In genomic region chr16:78317871-78318270, GRCh38 we compare ENCODE assay signal across 25 cellular contexts.
DNase-seq lines count a peak whose midpoint lies in the region; ATAC-seq, FAIRE-seq and TF ChIP-seq lines count a peak whose summit lies in the region.
"Had no signal": no experiment of that assay in that cellular context is flagged by ENCODE, and none has a peak within 500 bp of the region (broad histone marks: within the 10 kb centered on the region; RNA-seq: fewer than 3 reads in every experiment).

No MANE protein-coding gene starts in this region.

- H3K9me3 ChIP-seq in kidney (ENCODE audit: control insufficient read depth in 1 of 2, low read length in 2 of 2) = no peaks in the 10 kb centered on the region
- H3K9me3 ChIP-seq: breast epithelium, Peyer's patch, tibial nerve had no signal

- FAIRE-seq in kidney (lab: Jason Lieb, UNC) = no peak
- FAIRE-seq in D721Med (lab: Jason Lieb, UNC) = no peak
- FAIRE-seq: GM12892, HepG2 had no signal

- H3K27ac ChIP-seq in kidney (ENCODE audit: low read depth in 2 of 2, low read length in 2 of 2) = no peak overlapping the region
- H3K27ac ChIP-seq: tibial nerve had no signal

- in situ Hi-C loops in ACHN (cut with HindIII; ENCODE audit: low pct_ligation_motif_present, low pct_unique_long_range_greater_than_20kb, low sequenced_read_pairs) = no loop called here

- peak; percentile 43; the same call in 1 of the 3 replicates for ATAC-seq in SK-N-SH treated with all-trans-retinoic acid at 6 μM for 48 hours
- ATAC-seq: activated T-helper 17 cell treated with anti-CD3 and anti-CD28 coated beads, Interleukin-2, amount 50 U/mL, for 72 hours; HepG2; left lobe of liver; stimulated activated naive CD8-positive, alpha-beta T cell treated with anti-CD3 and anti-CD28 coated beads, Interleukin-15, Interleukin-2, amounts not matched to agents 100 U/mL and 50 U/mL, for 24 hours had no signal

- CTCF ChIA-PET in activated CD4-positive, alpha-beta memory T cell treated with anti-CD3 and anti-CD28 coated beads, Interleukin-2, amount 10 ng/mL, durations not matched to agents 7 days and 5 days (lab: Charles Lee) = no interaction called here

- H3K4me1 ChIP-seq in kidney (ENCODE audit: control insufficient read depth in 1 of 2, insufficient read depth in 1 of 2, low read depth in 1 of 2, low read length in 2 of 2) = no peaks in the 10 kb centered on the region
- H3K4me1 ChIP-seq: breast epithelium, Peyer's patch, tibial nerve had no signal

- intact Hi-C loops in kidney (cut with DNase I) = no loop called here

- H3K36me3 Mint-ChIP-seq in activated CD4-positive, alpha-beta memory T cell treated with anti-CD3 and anti-CD28 coated beads, Interleukin-2, amount 10 ng/mL, durations not matched to agents 7 days and 5 days (ENCODE audit: low read depth) = no peaks in the 10 kb centered on the region
- H3K36me3 Mint-ChIP-seq: activated naive CD8-positive, alpha-beta T cell treated with anti-CD3 and anti-CD28 coated beads, Interleukin-2, amount 10 ng/mL, durations not matched to agents 7 days and 5 days had no signal

- TF ChIP-seq CTCF in kidney (IDR thresholded peaks at IDR 0.05; ENCODE audit: borderline replicate concordance, extremely low read depth, insufficient read depth) (no peak), D721Med (IDR thresholded peaks at IDR 0.05; ENCODE audit: insufficient read depth, missing control alignments) (no peak)

- no peak overlapping the region for H3K9ac ChIP-seq in kidney (ENCODE audit: low read length in 2 of 2)

- no peaks in the 10 kb centered on the region for H3K36me3 ChIP-seq in kidney (ENCODE audit: control insufficient read depth in 1 of 2, insufficient read depth in 2 of 2, low read length in 2 of 2)
- H3K36me3 ChIP-seq: breast epithelium, Peyer's patch, tibial nerve had no signal

- no peaks in the 10 kb centered on the region for H3K9me3 Mint-ChIP-seq in activated CD4-positive, alpha-beta memory T cell treated with anti-CD3 and anti-CD28 coated beads, Interleukin-2, amount 10 ng/mL, durations not matched to agents 7 days and 5 days
- H3K9me3 Mint-ChIP-seq: activated CD4-positive, alpha-beta T cell treated with anti-CD3 and anti-CD28 coated beads, Interleukin-2, amount 10 ng/mL, durations not matched to agents 24 days and 14 days; activated naive CD8-positive, alpha-beta T cell treated with anti-CD3 and anti-CD28 coated beads, Interleukin-2, amount 10 ng/mL, durations not matched to agents 7 days and 5 days; activated T-helper 17 cell treated with anti-CD3 and anti-CD28 coated beads, Interleukin-2, amount 50 U/mL, for 72 hours had no signal

- H3K4me1 Mint-ChIP-seq in activated CD4-positive, alpha-beta memory T cell treated with anti-CD3 and anti-CD28 coated beads, Interleukin-2, amount 10 ng/mL, durations not matched to agents 7 days and 5 days = no peaks in the 10 kb centered on the region
- H3K4me1 Mint-ChIP-seq: activated CD4-positive, alpha-beta T cell treated with anti-CD3 and anti-CD28 coated beads, Interleukin-2, amount 10 ng/mL, durations not matched to agents 24 days and 14 days; activated naive CD8-positive, alpha-beta T cell treated with anti-CD3 and anti-CD28 coated beads, Interleukin-2, amount 10 ng/mL, durations not matched to agents 7 days and 5 days; activated T-helper 17 cell treated with anti-CD3 and anti-CD28 coated beads, Interleukin-2, amount 50 U/mL, for 72 hours had no signal

- peak; percentile 3 for DNase-seq in M059J (ENCODE audit: low read depth)
- DNase-seq in kidney = no peak
- DNase-seq in renal cortical epithelial cell (ENCODE audit: low read depth) = peak; percentile 59
- no peak for DNase-seq in ACHN
- no peak for DNase-seq in D721Med (ENCODE audit: insufficient read length, low spot score)
- no peak for DNase-seq in activated CD4-positive, alpha-beta memory T cell treated with anti-CD3 and anti-CD28 coated beads, Interleukin-2, amount 10 ng/mL, durations not matched to agents 7 days and 5 days
- DNase-seq: activated CD4-positive, alpha-beta T cell treated with anti-CD3 and anti-CD28 coated beads, Interleukin-2, amount 10 ng/mL, durations not matched to agents 24 days and 14 days; activated naive CD8-positive, alpha-beta T cell treated with anti-CD3 and anti-CD28 coated beads, Interleukin-2, amount 10 ng/mL, durations not matched to agents 7 days and 5 days; AML-193; CD8-positive, alpha-beta memory T cell; cortex of kidney; DND-41; NCI-H1436 treated with DMSO at 0.1 percent for 48 hours; NCI-H524; Peyer's patch; retina; stimulated activated CD4-positive, alpha-beta T cell treated with anti-CD3 and anti-CD28 coated beads, Interleukin-4, amount 100 ng/mL, for 24 hours; stimulated activated naive CD8-positive, alpha-beta T cell treated with anti-CD3 and anti-CD28 coated beads, Interleukin-15, Interleukin-2, amounts not matched to agents 100 U/mL and 50 U/mL, for 24 hours had no signal

- POLR2A ChIA-PET in activated CD4-positive, alpha-beta memory T cell treated with anti-CD3 and anti-CD28 coated beads, Interleukin-2, amount 10 ng/mL, durations not matched to agents 7 days and 5 days (lab: Charles Lee) = no interaction called here

- peak overlapping the region; percentile 6 to 19 for H3K4me3 ChIP-seq in kidney (ENCODE audit: low read length in 2 of 2)
- H3K4me3 ChIP-seq: Peyer's patch, tibial nerve had no signal

- no peak overlapping the region for H3K27ac Mint-ChIP-seq in activated CD4-positive, alpha-beta memory T cell treated with anti-CD3 and anti-CD28 coated beads, Interleukin-2, amount 10 ng/mL, durations not matched to agents 7 days and 5 days
- H3K27ac Mint-ChIP-seq: activated CD4-positive, alpha-beta T cell treated with anti-CD3 and anti-CD28 coated beads, Interleukin-2, amount 10 ng/mL, durations not matched to agents 24 days and 14 days; activated naive CD8-positive, alpha-beta T cell treated with anti-CD3 and anti-CD28 coated beads, Interleukin-2, amount 10 ng/mL, durations not matched to agents 7 days and 5 days; activated T-helper 17 cell treated with anti-CD3 and anti-CD28 coated beads, Interleukin-2, amount 50 U/mL, for 72 hours had no signal

- no peak overlapping the region for H3K4me3 Mint-ChIP-seq in activated CD4-positive, alpha-beta memory T cell treated with anti-CD3 and anti-CD28 coated beads, Interleukin-2, amount 10 ng/mL, durations not matched to agents 7 days and 5 days
- H3K4me3 Mint-ChIP-seq: activated CD4-positive, alpha-beta T cell treated with anti-CD3 and anti-CD28 coated beads, Interleukin-2, amount 10 ng/mL, durations not matched to agents 24 days and 14 days; activated naive CD8-positive, alpha-beta T cell treated with anti-CD3 and anti-CD28 coated beads, Interleukin-2, amount 10 ng/mL, durations not matched to agents 7 days and 5 days; activated T-helper 17 cell treated with anti-CD3 and anti-CD28 coated beads, Interleukin-2, amount 50 U/mL, for 72 hours; CD8-positive, alpha-beta memory T cell had no signal

- H3K27me3 Mint-ChIP-seq in activated CD4-positive, alpha-beta memory T cell treated with anti-CD3 and anti-CD28 coated beads, Interleukin-2, amount 10 ng/mL, durations not matched to agents 7 days and 5 days = no peaks in the 10 kb centered on the region
- H3K27me3 Mint-ChIP-seq: activated CD4-positive, alpha-beta T cell treated with anti-CD3 and anti-CD28 coated beads, Interleukin-2, amount 10 ng/mL, durations not matched to agents 24 days and 14 days; activated naive CD8-positive, alpha-beta T cell treated with anti-CD3 and anti-CD28 coated beads, Interleukin-2, amount 10 ng/mL, durations not matched to agents 7 days and 5 days; activated T-helper 17 cell treated with anti-CD3 and anti-CD28 coated beads, Interleukin-2, amount 50 U/mL, for 72 hours; CD8-positive, alpha-beta memory T cell had no signal

TF ChIP-seq in SK-N-SH treated with all-trans-retinoic acid at 6 μM for 48 hours, 23 proteins besides CTCF, POLR2A, EP300 and RAD21 (continues in another document):
- no peak for TF ChIP-seq ZNF70 (CRISPR knock-in tag; IDR thresholded peaks at IDR 0.05)
- TF ChIP-seq, protein P1, sequence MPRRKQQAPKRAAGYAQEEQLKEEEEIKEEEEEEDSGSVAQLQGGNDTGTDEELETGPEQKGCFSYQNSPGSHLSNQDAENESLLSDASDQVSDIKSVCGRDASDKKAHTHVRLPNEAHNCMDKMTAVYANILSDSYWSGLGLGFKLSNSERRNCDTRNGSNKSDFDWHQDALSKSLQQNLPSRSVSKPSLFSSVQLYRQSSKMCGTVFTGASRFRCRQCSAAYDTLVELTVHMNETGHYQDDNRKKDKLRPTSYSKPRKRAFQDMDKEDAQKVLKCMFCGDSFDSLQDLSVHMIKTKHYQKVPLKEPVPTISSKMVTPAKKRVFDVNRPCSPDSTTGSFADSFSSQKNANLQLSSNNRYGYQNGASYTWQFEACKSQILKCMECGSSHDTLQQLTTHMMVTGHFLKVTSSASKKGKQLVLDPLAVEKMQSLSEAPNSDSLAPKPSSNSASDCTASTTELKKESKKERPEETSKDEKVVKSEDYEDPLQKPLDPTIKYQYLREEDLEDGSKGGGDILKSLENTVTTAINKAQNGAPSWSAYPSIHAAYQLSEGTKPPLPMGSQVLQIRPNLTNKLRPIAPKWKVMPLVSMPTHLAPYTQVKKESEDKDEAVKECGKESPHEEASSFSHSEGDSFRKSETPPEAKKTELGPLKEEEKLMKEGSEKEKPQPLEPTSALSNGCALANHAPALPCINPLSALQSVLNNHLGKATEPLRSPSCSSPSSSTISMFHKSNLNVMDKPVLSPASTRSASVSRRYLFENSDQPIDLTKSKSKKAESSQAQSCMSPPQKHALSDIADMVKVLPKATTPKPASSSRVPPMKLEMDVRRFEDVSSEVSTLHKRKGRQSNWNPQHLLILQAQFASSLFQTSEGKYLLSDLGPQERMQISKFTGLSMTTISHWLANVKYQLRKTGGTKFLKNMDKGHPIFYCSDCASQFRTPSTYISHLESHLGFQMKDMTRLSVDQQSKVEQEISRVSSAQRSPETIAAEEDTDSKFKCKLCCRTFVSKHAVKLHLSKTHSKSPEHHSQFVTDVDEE (CRISPR knock-in tag; IDR thresholded peaks at IDR 0.05) = no peak
- no peak for TF ChIP-seq GLIS3 (CRISPR knock-in tag; IDR thresholded peaks at IDR 0.05)
- TF ChIP-seq ZNF565 (CRISPR knock-in tag; conservative IDR thresholded peaks at IDR 0.05; ENCODE audit: low read depth) = no peak
- TF ChIP-seq ZC3H10 (CRISPR knock-in tag; IDR thresholded peaks at IDR 0.05) = no peak
- TF ChIP-seq PPARA (CRISPR knock-in tag; IDR thresholded peaks at IDR 0.05; ENCODE audit: borderline replicate concordance) = no peak
- no peak for TF ChIP-seq TCF4 (CRISPR knock-in tag; IDR thresholded peaks at IDR 0.05; ENCODE audit: borderline replicate concordance)
- no peak for TF ChIP-seq ARNTL (CRISPR knock-in tag; IDR thresholded peaks at IDR 0.05; ENCODE audit: borderline replicate concordance, low read depth)

Comparison
In these comparisons a context has a peak if more than half of its experiments do, and no peak if none do; other contexts are left out.
1. DNase-seq: peak in M059J (single experiment) and renal cortical epithelial cell (single experiment); none in kidney (single experiment), ACHN (single experiment), D721Med (single experiment) and activated CD4-positive, alpha-beta memory T cell treated with anti-CD3 and anti-CD28 coated beads, Interleukin-2, amount 10 ng/mL, durations not matched to agents 7 days and 5 days (single experiment).